In the genomic region with DNA sequence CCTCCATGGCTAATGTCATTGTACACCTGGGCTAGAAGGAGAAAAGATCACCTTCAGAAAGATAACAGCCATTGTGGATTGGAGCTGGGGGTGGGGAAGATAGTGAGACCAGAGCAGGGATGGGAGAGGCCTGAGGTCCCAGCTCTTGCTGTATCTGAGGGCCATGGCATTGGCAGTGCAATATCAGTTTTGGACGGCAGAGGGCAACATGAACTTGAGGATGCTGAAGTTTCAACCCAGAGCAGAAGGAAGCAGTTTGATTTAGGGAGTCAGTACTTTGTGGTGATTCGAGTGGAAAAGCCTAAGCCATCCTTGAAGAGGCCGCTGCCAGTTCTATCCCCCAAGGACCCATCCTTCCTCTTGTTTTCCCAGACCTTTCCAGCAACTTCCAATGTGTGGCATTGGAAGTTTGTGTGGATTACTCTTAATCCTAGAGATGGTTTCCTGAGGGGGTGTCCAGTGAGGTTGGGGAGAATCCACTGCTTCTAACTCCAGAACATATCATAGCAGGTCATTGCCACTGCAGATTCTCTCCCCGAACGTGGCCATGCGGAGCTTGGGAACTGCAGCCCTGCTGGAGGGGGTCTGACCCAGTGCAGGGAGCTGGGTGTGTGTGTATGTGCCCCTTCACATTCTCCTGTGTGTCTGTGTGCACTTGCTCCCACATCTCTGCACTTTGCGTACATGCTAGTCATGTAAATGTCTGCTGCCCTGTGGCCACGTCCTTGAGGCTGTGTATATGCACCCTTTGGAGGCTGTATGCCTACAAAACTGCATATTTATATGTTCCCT, we compare ENCODE assay signal across 1 cellular context.
A peak's percentile ranks its signal among the peaks of the same experiment; 100 is the strongest.
TF ChIP-seq lines count a peak whose summit lies in the region.

No MANE protein-coding gene starts in this region.

TF ChIP-seq in IMR-90, 13 proteins besides CTCF, POLR2A, EP300 and RAD21 (continued from another document):
- peak; percentile 97 for TF ChIP-seq SMC3 (IDR thresholded peaks at IDR 0.05; ENCODE audit: low read depth, low read length)
